In the genomic region with DNA sequence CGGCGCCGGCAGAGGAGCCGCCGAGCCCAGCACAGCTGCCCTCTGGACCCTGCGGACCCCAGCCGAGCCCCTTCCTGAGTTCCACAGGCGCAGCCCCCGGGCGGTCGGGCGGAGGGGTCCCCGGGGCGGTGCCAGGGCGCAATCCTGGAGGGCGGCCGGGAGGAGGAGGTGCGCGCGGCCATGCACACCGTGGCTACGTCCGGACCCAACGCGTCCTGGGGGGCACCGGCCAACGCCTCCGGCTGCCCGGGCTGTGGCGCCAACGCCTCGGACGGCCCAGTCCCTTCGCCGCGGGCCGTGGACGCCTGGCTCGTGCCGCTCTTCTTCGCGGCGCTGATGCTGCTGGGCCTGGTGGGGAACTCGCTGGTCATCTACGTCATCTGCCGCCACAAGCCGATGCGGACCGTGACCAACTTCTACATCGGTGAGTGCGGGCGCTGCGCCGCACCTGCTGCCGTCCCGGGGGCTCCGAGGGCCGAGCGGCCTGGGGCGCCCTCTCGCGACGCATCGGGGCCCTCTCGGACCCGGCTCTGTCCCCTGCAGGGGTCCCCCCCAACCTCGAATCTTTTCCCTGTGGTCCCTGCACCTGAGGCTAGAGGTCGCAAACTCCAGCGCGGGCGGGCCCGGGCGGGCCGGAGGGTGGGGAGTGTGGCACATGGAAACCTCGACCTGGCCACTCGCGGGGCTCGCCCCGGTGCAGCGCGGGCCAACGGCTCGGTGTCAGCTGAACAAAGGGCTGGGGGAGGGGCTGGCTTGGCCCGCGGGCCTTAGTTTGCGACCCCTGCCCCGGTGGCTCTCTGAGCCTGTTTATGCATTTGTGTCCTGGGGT, we compare ENCODE assay signal across 10 cellular contexts. TPM values are rescaled to one million over a fixed set of nuclear protein-coding genes. Genes with fewer than 3 reads are reported as not detected.
DNase-seq lines count a peak whose midpoint lies in the region; ATAC-seq and TF ChIP-seq lines count a peak whose summit lies in the region.
"Had no signal": no experiment of that assay in that cellular context is flagged by ENCODE, and none has a peak within 500 bp of the region (broad histone marks: within the 10 kb centered on the region; RNA-seq: fewer than 3 reads in every experiment).

TSS of gene KISS1R (plus strand) at position 11 of the 829 bp plus-strand sequence. CDS start at position 181, 170 bp downstream.

- peaks cover 45 to 56% of the 10 kb centered on the region in 2 donors for H3K27me3 ChIP-seq in left lung
- H3K27me3 ChIP-seq in tibial artery: peaks cover 12 to 52% of the 10 kb centered on the region in 2 donors

- H3K4me3 ChIP-seq in OCI-LY7 (ENCODE audit: low read depth, low read length, poor library complexity, severe bottlenecking) (peak within 1 kb of the TSS; percentile 23), astrocyte of the cerebellum (ENCODE audit: low read depth, low read length) (no peak within 1 kb of the TSS), left lung (peak within 1 kb of the TSS in 1 of 2 donors; percentile 12), tibial artery (peak within 1 kb of the TSS; percentile 27 to 39)

- CTCF ChIA-PET in OCI-LY7 (lab: Charles Lee; ENCODE audit: unreplicated experiment): no interaction called here

- POLR2A ChIA-PET in OCI-LY7 (lab: Charles Lee): no interaction called here

- H3K27ac ChIP-seq in OCI-LY7 (ENCODE audit: low read depth, low read length, poor library complexity, severe bottlenecking) (no peak within 1 kb of the TSS), left lung (no peak within 1 kb of the TSS), tibial artery (no peak within 1 kb of the TSS)

- in situ Hi-C loops in astrocyte of the cerebellum (cut with HindIII; ENCODE audit: low sequenced_read_pairs): no loop called here

- H3K79me2 ChIP-seq in OCI-LY7 (ENCODE audit: insufficient read depth, low read depth, low read length): peaks cover 2% of the 10 kb centered on the region; the same call in 1 of the 2 replicates

- ATAC-seq in Right ventricle myocardium inferior: no peak
- peak; percentile 32 for ATAC-seq in left lung

- peak within 1 kb of the TSS; percentile 32 for H3K4me2 ChIP-seq in OCI-LY7 (ENCODE audit: low read length)

- no peaks in the 10 kb centered on the region for H4K20me1 ChIP-seq in OCI-LY7 (ENCODE audit: insufficient read depth, low read length)

- no peaks in the 10 kb centered on the region for H3K36me3 ChIP-seq in OCI-LY7 (ENCODE audit: insufficient read depth, low read length)
- no peaks in the 10 kb centered on the region for H3K36me3 ChIP-seq in left lung
- no peaks in the 10 kb centered on the region for H3K36me3 ChIP-seq in tibial artery

- DNase-seq in Right ventricle myocardium inferior (ENCODE audit: missing footprints) (peak; percentile 84), cardiac septum (ENCODE audit: low spot score) (no peak), OCI-LY7 (ENCODE audit: low spot score) (peak; percentile 78), astrocyte of the cerebellum (ENCODE audit: low read depth) (no peak), left lung (peak in 1 of 2 donors; percentile 90), tibial artery (no peak), iPS-NIHi7 (ENCODE audit: extremely low spot score) (no peak)
- no peak for DNase-seq in central memory CD4-positive, alpha-beta T cell

- H3K9me2 ChIP-seq in OCI-LY7 (ENCODE audit: insufficient read depth, low read length): no peaks in the 10 kb centered on the region

- no peak within 1 kb of the TSS for H2AFZ ChIP-seq in OCI-LY7 (ENCODE audit: low read length)

- H3K9me3 ChIP-seq in OCI-LY7 (ENCODE audit: low read length): no peaks in the 10 kb centered on the region
- H3K9me3 ChIP-seq in left lung: no peaks in the 10 kb centered on the region
- no peaks in the 10 kb centered on the region for H3K9me3 ChIP-seq in tibial artery

- TF ChIP-seq CTCF in OCI-LY7 (conservative IDR thresholded peaks at IDR 0.05; ENCODE audit: low read length) (peak; percentile 87), astrocyte of the cerebellum (IDR thresholded peaks at IDR 0.05; ENCODE audit: low read depth, low read length, missing control alignments) (peak; percentile 43), left lung (IDR thresholded peaks at IDR 0.05) (peak; percentile 36 to 46), tibial artery (IDR thresholded peaks at IDR 0.05) (peak in 1 of 2 experiments; percentile 16)

- H3K4me1 ChIP-seq in OCI-LY7 (ENCODE audit: insufficient read depth, low read length, poor library complexity, severe bottlenecking): peaks cover 14% of the 10 kb centered on the region
- H3K4me1 ChIP-seq in left lung: peaks cover 17 to 78% of the 10 kb centered on the region in 2 donors
- peaks cover 0 to 54% (median 48%) of the 10 kb centered on the region in 4 donors for H3K4me1 ChIP-seq in tibial artery

- intact Hi-C loops in Right ventricle myocardium inferior (cut with DNase I): no loop called here
- intact Hi-C loops in cardiac septum (cut with DNase I): no loop called here
- intact Hi-C loops in OCI-LY7 (cut with micrococcal nuclease; ENCODE audit: unreplicated experiment): loop anchor here (1.0 kb wide), 1 partner anchor 55 kb away; no protein-coding TSS in a partner anchor
- intact Hi-C loops in left lung (cut with DNase I): loop anchor here in 1 of 2 donors (5.0 kb wide), 2 partner anchors 60 to 150 kb away; partner anchors contain the start of gene CFD
- intact Hi-C loops in tibial artery (cut with DNase I; ENCODE audit: low total_unique reads): loop anchor here (5.0 kb wide), 2 partner anchors 60 to 145 kb away; partner anchors contain the start of gene CFD

- BruUV-seq in OCI-LY7 (replicated peaks; lab: Mats Ljungman, UMichigan): no TSS peak

RNA-seq across cellular contexts. Expression of gene KISS1R, which starts in this region (rescaled TPM):
- not detected for total RNA-seq in Right ventricle myocardium inferior
- total RNA-seq in cardiac septum: not detected
- total RNA-seq in OCI-LY7 (2014; rRNA removed; shearing (Covaris generic)): not detected in 2 replicates
- total RNA-seq in OCI-LY7 (2022): not detected in 2 replicates
- under 1 TPM in 1 of 2 donors, not detected in 1; 0.23 TPM for total RNA-seq in left lung
- total RNA-seq: aorta, subcutaneous adipose tissue had no signal

Comparison
In these comparisons a context has a peak if more than half of its experiments do, and no peak if none do; other contexts are left out.
1. Peak in DNase-seq in Right ventricle myocardium inferior; RNA of the gene not detected or under 1 TPM.
2. Peak in DNase-seq, H3K4me3 ChIP-seq and H3K4me2 ChIP-seq in OCI-LY7; RNA of the gene not detected or under 1 TPM.
3. Peak in ATAC-seq in left lung; RNA of the gene not detected or under 1 TPM.
4. intact Hi-C loops: an anchor here in OCI-LY7 (1.0 kb wide) and tibial artery (5.0 kb wide); none called in Right ventricle myocardium inferior and cardiac septum.